Comparison of ENCODE assay signal across 15 cellular contexts in the genomic region with DNA sequence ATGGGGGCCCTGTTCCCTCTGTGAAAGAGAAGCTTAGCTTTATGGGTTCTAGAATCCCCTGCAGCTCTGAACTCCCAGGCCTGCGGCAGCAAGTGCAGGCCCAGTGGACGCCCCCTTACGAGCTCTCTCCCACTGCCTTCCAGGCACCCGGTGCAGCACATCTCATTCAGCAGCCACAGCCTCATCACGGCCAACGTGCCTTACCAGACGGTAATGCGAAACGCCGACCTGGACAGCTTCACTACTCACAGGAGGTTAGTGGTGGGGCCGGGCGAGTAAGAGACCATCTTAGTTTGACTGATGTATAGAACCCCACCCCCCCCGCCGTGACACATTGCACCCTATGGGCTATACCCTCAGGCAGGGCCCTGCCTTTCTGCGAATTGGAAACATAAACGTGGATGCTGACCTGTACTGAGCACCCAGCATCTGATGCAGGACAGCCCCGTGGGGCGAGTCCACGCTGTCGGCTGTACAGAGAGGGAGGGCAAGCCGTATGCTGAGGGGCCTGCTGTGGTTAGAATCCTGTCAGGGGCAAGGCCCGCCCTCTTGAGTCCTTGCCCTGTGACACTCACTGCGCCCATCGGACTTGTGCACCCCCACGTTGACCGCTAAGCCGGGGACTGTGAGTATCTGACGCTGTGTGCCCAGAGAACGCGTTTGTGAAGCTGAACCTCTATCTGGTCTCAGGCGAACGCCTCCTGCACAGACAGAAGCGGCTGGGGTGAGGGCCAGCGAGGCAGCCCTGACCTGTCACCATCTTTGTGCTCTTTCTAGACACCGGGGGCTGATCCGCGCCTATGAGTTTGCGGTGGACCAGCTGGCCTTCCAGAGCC.
"Had no signal": no experiment of that assay in that cellular context is flagged by ENCODE, and none has a peak within 500 bp of the region (broad histone marks: within the 10 kb centered on the region; RNA-seq: fewer than 3 reads in every experiment).

No MANE protein-coding gene starts in this region.

- DNase-seq: activated CD4-positive, alpha-beta T cell treated with anti-CD3 and anti-CD28 coated beads, Interleukin-2, amount 10 ng/mL, durations not matched to agents 7 days and 5 days; activated CD4-positive, CD25-positive, alpha-beta regulatory T cell; erythroblast; gastrocnemius medialis; heart left ventricle; immature natural killer cell; midbrain; stimulated activated naive B cell treated with anti-CD40 and anti-IgM and Interleukin-4, amounts not matched to agents 10 μg/mL and 1 μg/mL and 100 μg/mL, for 72 hours; substantia nigra; T-helper 17 cell; transverse colon had no signal

- ATAC-seq: activated T-helper 17 cell treated with anti-CD3 and anti-CD28 coated beads, Interleukin-2, amount 50 U/mL, for 72 hours; gastrocnemius medialis; heart left ventricle; stimulated activated naive B cell treated with anti-CD40 and anti-IgM and Interleukin-4, amounts not matched to agents 10 μg/mL and 1 μg/mL and 100 μg/mL, for 72 hours; T-helper 17 cell had no signal

- H3K4me3 ChIP-seq: breast epithelium, gastrocnemius medialis, heart left ventricle, lung, ovary, transverse colon had no signal

- H3K27me3 ChIP-seq: breast epithelium, gastrocnemius medialis, heart left ventricle, ovary, transverse colon had no signal

- H3K36me3 ChIP-seq: breast epithelium, ovary had no signal

- H3K9me3 ChIP-seq: breast epithelium, gastrocnemius medialis, heart left ventricle, ovary, transverse colon had no signal

- H3K27ac ChIP-seq: gastrocnemius medialis, ovary, transverse colon had no signal
